In genomic region chr5:91222482-91222881, GRCh38 we compare ENCODE assay signal across 1 cellular context.
TF ChIP-seq lines count a peak whose summit lies in the region.

No MANE protein-coding gene starts in this region.

TF ChIP-seq in IMR-90, 13 proteins besides CTCF, POLR2A, EP300 and RAD21 (continued from another document):
- TF ChIP-seq MXI1 (IDR thresholded peaks at IDR 0.05; ENCODE audit: borderline replicate concordance, low read depth, low read length) (no peak), USF2 (IDR thresholded peaks at IDR 0.05; ENCODE audit: low read depth, low read length) (no peak), SMC3 (IDR thresholded peaks at IDR 0.05; ENCODE audit: low read depth, low read length) (no peak), MAFK (IDR thresholded peaks at IDR 0.05; ENCODE audit: low read depth, low read length) (no peak), ELK1 (IDR thresholded peaks at IDR 0.05; ENCODE audit: borderline replicate concordance, low read depth, low read length) (no peak), NFE2L2 (IDR thresholded peaks at IDR 0.05; ENCODE audit: low read depth, low read length) (no peak), MAZ (IDR thresholded peaks at IDR 0.05; ENCODE audit: borderline replicate concordance, low read depth, low read length) (no peak), RCOR1 (IDR thresholded peaks at IDR 0.05; ENCODE audit: insufficient replicate concordance, low read length) (no peak), BHLHE40 (IDR thresholded peaks at IDR 0.05; ENCODE audit: low read depth, low read length) (no peak)
TF ChIP-seq in IMR-90: peak in this region for 0.
